1 cellular context compared by ENCODE assay signal in genomic region chr12:47900480-47901129, GRCh38.
TF ChIP-seq lines count a peak whose summit lies in the region.

No MANE protein-coding gene starts in this region.

TF ChIP-seq in HepG2, 621 proteins besides CTCF, POLR2A, EP300 and RAD21 (continued from another document and continues in another):
- TF ChIP-seq DMTF1 (CRISPR knock-in tag; IDR thresholded peaks at IDR 0.05), result no peak
- no peak for TF ChIP-seq KAT2B (IDR thresholded peaks at IDR 0.05; ENCODE audit: borderline replicate concordance, low read depth, low read length)
- TF ChIP-seq FOSL2 (CRISPR knock-in tag; IDR thresholded peaks at IDR 0.05), result peak; percentile 65
- TF ChIP-seq NR2F2 (IDR thresholded peaks at IDR 0.05; ENCODE audit: borderline replicate concordance, low read depth), result no peak
- 0 out of 2 replicates have a peak, but pooled peaks have one; percentile 51 for TF ChIP-seq ATF2 (CRISPR knock-in tag; IDR thresholded peaks at IDR 0.05)
- TF ChIP-seq PPARG (CRISPR knock-in tag; conservative IDR thresholded peaks at IDR 0.05), result no peak
- TF ChIP-seq PITX1 (CRISPR knock-in tag; IDR thresholded peaks at IDR 0.05), result peak; percentile 42; the same call in 1 of the 2 replicates
- TF ChIP-seq EHMT2 (IDR thresholded peaks at IDR 0.05; ENCODE audit: borderline replicate concordance, low read depth, low read length), result no peak
- no peak for TF ChIP-seq RFXAP (CRISPR knock-in tag; IDR thresholded peaks at IDR 0.05; ENCODE audit: borderline replicate concordance)
- no peak for TF ChIP-seq ZNF558 (CRISPR knock-in tag; IDR thresholded peaks at IDR 0.05; ENCODE audit: borderline replicate concordance)
- no peak for TF ChIP-seq ZSCAN22 (CRISPR knock-in tag; IDR thresholded peaks at IDR 0.05)
- TF ChIP-seq POGK (CRISPR knock-in tag; conservative IDR thresholded peaks at IDR 0.05), result no peak
- TF ChIP-seq ZFP1 (CRISPR knock-in tag; IDR thresholded peaks at IDR 0.05), result no peak
- no peak for TF ChIP-seq PHF5A (CRISPR knock-in tag; IDR thresholded peaks at IDR 0.05; ENCODE audit: low read depth, unreplicated experiment)
- no peak for TF ChIP-seq ZNF878 (CRISPR knock-in tag; IDR thresholded peaks at IDR 0.05)
- TF ChIP-seq FUBP1 (CRISPR knock-in tag; IDR thresholded peaks at IDR 0.05; ENCODE audit: borderline replicate concordance), result no peak
- no peak for TF ChIP-seq SMAD3 (CRISPR knock-in tag; IDR thresholded peaks at IDR 0.05)
- 0 out of 2 replicates have a peak, but pooled peaks have one; percentile 56 for TF ChIP-seq ZNF800 (CRISPR knock-in tag; IDR thresholded peaks at IDR 0.05)
- TF ChIP-seq ZNF513 (CRISPR knock-in tag; conservative IDR thresholded peaks at IDR 0.05), result no peak
- peak; percentile 34; the same call in 1 of the 2 replicates for TF ChIP-seq HDAC2 (CRISPR knock-in tag; IDR thresholded peaks at IDR 0.05)
- 0 out of 2 replicates have a peak, but pooled peaks have one; percentile 27 for TF ChIP-seq SALL2 (CRISPR knock-in tag; IDR thresholded peaks at IDR 0.05)
- peak; percentile 38; the same call in 1 of the 2 replicates for TF ChIP-seq ZMYM4 (CRISPR knock-in tag; IDR thresholded peaks at IDR 0.05)
- TF ChIP-seq SALL1 (CRISPR knock-in tag; IDR thresholded peaks at IDR 0.05), result peak; percentile 77
- 0 out of 2 replicates have a peak, but pooled peaks have one; percentile 46 for TF ChIP-seq ZMYM3 (CRISPR knock-in tag; IDR thresholded peaks at IDR 0.05)
- TF ChIP-seq SKI (IDR thresholded peaks at IDR 0.05; ENCODE audit: partially characterized antibody), result no peak
- 0 out of 2 replicates have a peak, but pooled peaks have one; percentile 48 for TF ChIP-seq ZNF431 (CRISPR knock-in tag; IDR thresholded peaks at IDR 0.05; ENCODE audit: borderline replicate concordance, low read depth)
- no peak for TF ChIP-seq E2F5 (CRISPR knock-in tag; conservative IDR thresholded peaks at IDR 0.05)
- no peak for TF ChIP-seq ZNF101 (CRISPR knock-in tag; IDR thresholded peaks at IDR 0.05; ENCODE audit: borderline replicate concordance, low read depth)
- TF ChIP-seq NONO (IDR thresholded peaks at IDR 0.05), result no peak
- TF ChIP-seq NONO (CRISPR knock-in tag; conservative IDR thresholded peaks at IDR 0.05), result no peak
- no peak for TF ChIP-seq SNAPC4 (CRISPR knock-in tag; IDR thresholded peaks at IDR 0.05)
- 0 out of 2 replicates have a peak, but pooled peaks have one; percentile 23 for TF ChIP-seq MIXL1 (CRISPR knock-in tag; IDR thresholded peaks at IDR 0.05)
- no peak for TF ChIP-seq FOXK2 (IDR thresholded peaks at IDR 0.05)
- TF ChIP-seq HOXA9 (CRISPR knock-in tag; IDR thresholded peaks at IDR 0.05; ENCODE audit: borderline replicate concordance), result no peak
- TF ChIP-seq SUZ12 (IDR thresholded peaks at IDR 0.05; ENCODE audit: low read depth, low read length), result 0 out of 2 replicates have a peak, but pooled peaks have one; percentile 18
- TF ChIP-seq NCOA5 (CRISPR knock-in tag; IDR thresholded peaks at IDR 0.05), result no peak
- TF ChIP-seq ZNF788 (CRISPR knock-in tag; IDR thresholded peaks at IDR 0.05; ENCODE audit: borderline replicate concordance), result peak; percentile 52; the same call in 1 of the 2 replicates
- 0 out of 2 replicates have a peak, but pooled peaks have one; percentile 49 for TF ChIP-seq CCDC6 (CRISPR knock-in tag; IDR thresholded peaks at IDR 0.05)
- no peak for TF ChIP-seq ZNF260 (CRISPR knock-in tag; IDR thresholded peaks at IDR 0.05; ENCODE audit: borderline replicate concordance, low read depth)
- no peak for TF ChIP-seq CSRNP1 (CRISPR knock-in tag; IDR thresholded peaks at IDR 0.05)
- TF ChIP-seq ZNF598 (CRISPR knock-in tag; IDR thresholded peaks at IDR 0.05; ENCODE audit: borderline replicate concordance), result 0 out of 2 replicates have a peak, but pooled peaks have one; percentile 33
- TF ChIP-seq ZNF891 (CRISPR knock-in tag; IDR thresholded peaks at IDR 0.05), result 0 out of 2 replicates have a peak, but pooled peaks have one; percentile 28
- no peak for TF ChIP-seq ZNF549 (CRISPR knock-in tag; IDR thresholded peaks at IDR 0.05)
- no peak for TF ChIP-seq HES4 (CRISPR knock-in tag; IDR thresholded peaks at IDR 0.05; ENCODE audit: borderline replicate concordance)
- no peak for TF ChIP-seq KLF15 (CRISPR knock-in tag; IDR thresholded peaks at IDR 0.05; ENCODE audit: borderline replicate concordance)
- TF ChIP-seq CENPX (CRISPR knock-in tag; IDR thresholded peaks at IDR 0.05), result no peak
- no peak for TF ChIP-seq LCORL (IDR thresholded peaks at IDR 0.05)
- TF ChIP-seq LCORL (CRISPR knock-in tag; IDR thresholded peaks at IDR 0.05), result peak; percentile 70
